Comparison of ENCODE assay signal across 16 cellular contexts in the genomic region with DNA sequence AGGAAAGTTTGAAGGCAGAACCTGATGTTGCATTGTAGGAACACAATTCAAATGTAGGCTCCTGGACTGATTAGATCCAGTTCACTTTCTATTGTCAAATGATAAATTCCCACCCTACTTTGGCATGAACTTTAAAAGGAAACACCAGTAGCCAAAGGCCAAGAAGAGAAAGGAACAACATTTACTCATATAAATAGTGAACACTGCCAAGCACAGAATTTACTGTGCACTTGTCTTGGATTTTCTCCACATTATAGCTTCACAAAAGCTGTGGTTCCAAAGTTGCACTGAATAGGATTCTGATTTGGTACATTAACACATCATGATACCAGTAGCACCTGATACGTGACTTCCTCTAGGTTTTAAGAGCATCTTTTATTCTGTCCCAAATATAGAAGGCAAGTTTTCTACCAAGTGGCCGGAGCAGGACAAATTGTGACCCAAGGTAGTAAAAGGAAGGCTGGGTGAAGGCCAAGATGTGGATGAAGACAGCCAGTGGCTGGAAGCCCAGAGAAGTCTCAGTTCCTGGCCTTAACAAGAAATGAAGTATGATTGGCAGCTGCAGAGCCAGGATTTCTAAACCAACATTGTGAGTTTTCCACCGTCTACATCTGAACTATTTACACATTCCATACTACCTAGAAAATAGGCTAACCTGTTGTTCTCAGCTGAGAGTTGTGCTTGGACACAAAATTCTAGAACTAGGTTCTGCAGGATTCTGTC.
A peak's percentile ranks its signal among the peaks of the same experiment; 100 is the strongest.
DNase-seq lines count a peak whose midpoint lies in the region; ATAC-seq and TF ChIP-seq lines count a peak whose summit lies in the region.
"Had no signal": no experiment of that assay in that cellular context is flagged by ENCODE, and none has a peak within 500 bp of the region (broad histone marks: within the 10 kb centered on the region; RNA-seq: fewer than 3 reads in every experiment).

No MANE protein-coding gene starts in this region.

- intact Hi-C loops in sciatic nerve (cut with DNase I) = no loop called here

- H3K4me3 ChIP-seq in coronary artery = peak overlapping the region; percentile 22

- peak; percentile 53 for DNase-seq in Ammon's horn (ENCODE audit: low spot score)
- DNase-seq in coronary artery (ENCODE audit: low spot score) = no peak
- no peak for DNase-seq in left lobe of liver (ENCODE audit: low spot score)
- DNase-seq in sciatic nerve (ENCODE audit: low spot score) = no peak
- no peak for DNase-seq in NCI-H1092 treated with DMSO at 0.1 percent for 48 hours (lab: John Stamatoyannopoulos, UW)
- DNase-seq in ureter (ENCODE audit: low spot score) = no peak
- DNase-seq: activated naive CD4-positive, alpha-beta T cell treated with anti-CD3 and anti-CD28 coated beads, Interleukin-2, amount 10 ng/mL, durations not matched to agents 7 days and 5 days; CD4-positive, alpha-beta memory T cell; DMS79 treated with DMSO at 0.1 percent for 48 hours; kidney glomerular epithelial cell; NCI-H1436 treated with DMSO at 0.1 percent for 48 hours; NK-92 treated with Interleukin-12 subunit alpha and Interleukin-12 subunit beta, amount 100 ng/mL, for 24 hours; SW 1271 had no signal

- peak overlapping the region; percentile 54 to 69 for H3K27ac ChIP-seq in coronary artery

- peak; percentile 54 for ATAC-seq in left lobe of liver
- peak; percentile 70 for ATAC-seq in sciatic nerve
- ATAC-seq in HG03139 (IDR thresholded peaks at IDR 0.05; ENCODE audit: unreplicated experiment) = no peak
- ATAC-seq in HG02588 (IDR thresholded peaks at IDR 0.05; ENCODE audit: unreplicated experiment) = no peak
- ATAC-seq: stimulated activated memory B cell treated with anti-CD40 and anti-IgM and Interleukin-4, amounts not matched to agents 10 μg/mL and 1 μg/mL and 100 μg/mL, for 72 hours had no signal

- no peak for TF ChIP-seq CTCF in coronary artery (IDR thresholded peaks at IDR 0.05)

Comparison
In these comparisons a context has a peak if more than half of its experiments do, and no peak if none do; other contexts are left out.
1. ATAC-seq: peak in left lobe of liver (single experiment) and sciatic nerve (single experiment); none in HG03139 (single experiment) and HG02588 (single experiment).